In the genomic region with DNA sequence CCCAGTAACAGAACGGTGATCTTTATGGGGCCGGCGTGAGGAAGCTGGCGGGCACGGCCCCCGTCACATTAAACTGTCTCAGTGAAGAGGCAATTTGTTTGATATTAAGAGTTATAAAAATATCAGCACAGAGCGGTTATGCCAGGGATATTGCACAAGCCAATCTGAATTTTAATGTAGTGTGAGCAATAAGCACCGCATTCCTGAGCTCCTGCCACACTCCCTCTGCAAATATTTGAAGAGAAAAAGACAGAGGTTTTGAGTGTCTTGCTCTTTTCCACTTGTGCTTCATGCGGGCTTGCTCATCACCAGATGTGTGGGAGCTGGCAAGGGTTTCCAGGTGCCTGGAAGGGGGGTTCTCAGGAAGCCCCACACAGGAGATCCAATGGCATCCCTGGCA, we compare ENCODE assay signal across 9 cellular contexts. TPM values are rescaled to one million over a fixed set of nuclear protein-coding genes. Genes with fewer than 3 reads are reported as not detected.
DNase-seq lines count a peak whose midpoint lies in the region; ATAC-seq, FAIRE-seq and TF ChIP-seq lines count a peak whose summit lies in the region.
"Not testable (repeated sequence)": the region's sequence is repeated elsewhere in the genome, so short reads cannot be mapped to it uniquely, and the experiment has no call there.
"Had no signal": no experiment of that assay in that cellular context is flagged by ENCODE, and none has a peak within 500 bp of the region (broad histone marks: within the 10 kb centered on the region; RNA-seq: fewer than 3 reads in every experiment).

No MANE protein-coding gene starts in this region.

- H3K4me1 ChIP-seq in PC-3 (ENCODE audit: insufficient read depth, low read length) (peaks cover 59% of the 10 kb centered on the region), astrocyte (ENCODE audit: insufficient read depth, low read length) (peaks cover 30% of the 10 kb centered on the region), upper lobe of left lung (peaks cover 2 to 17% (median 13%) of the 10 kb centered on the region in 4 donors)
- not testable (repeated sequence) for H3K4me1 ChIP-seq in esophagus (ENCODE audit: control insufficient read depth in 2 of 2, insufficient read depth in 2 of 2, low read length in 1 of 2)

- CTCF ChIA-PET in PC-3 (lab: Charles Lee), result interaction anchor here (0.7 kb wide), 1 partner anchor 80 kb away, joined by 3 read pairs; no protein-coding TSS in a partner anchor

- H3K4me1 Mint-ChIP-seq in astrocyte (ENCODE audit: low read depth, unreplicated experiment) (peaks cover 37% of the 10 kb centered on the region), nephron progenitor cell (peaks cover 51% of the 10 kb centered on the region)

- H3K27ac ChIP-seq in PC-3 (ENCODE audit: low read length) (peak overlapping the region; percentile 98), astrocyte (ENCODE audit: low read depth, low read length) (peak overlapping the region; percentile 59), esophagus (ENCODE audit: low read depth in 2 of 2, low read length in 1 of 2) (peak overlapping the region; percentile 76 to 87), upper lobe of left lung (peak overlapping the region in 1 of 4 donors; percentile 4)

- not testable (repeated sequence) for H2AFZ ChIP-seq in PC-3 (ENCODE audit: low read length); astrocyte (ENCODE audit: low read depth, low read length)

- POLR2A ChIA-PET in PC-3 (lab: Charles Lee; ENCODE audit: unreplicated experiment), result interaction anchor here (0.7 kb wide), 1 partner anchor 73 kb away, joined by 3 read pairs; no protein-coding TSS in a partner anchor

- peak overlapping the region; percentile 53; the same call in 1 of the 2 replicates for H3K4me3 ChIP-seq in PC-3 (ENCODE audit: low read length)
- H3K4me3 ChIP-seq in astrocyte (ENCODE audit: insufficient read depth, low read depth, low read length); esophagus (ENCODE audit: low read depth in 1 of 2, low read length in 2 of 2); upper lobe of left lung: not testable (repeated sequence)

- H3K27ac Mint-ChIP-seq in astrocyte (ENCODE audit: unreplicated experiment), result peak overlapping the region; percentile 82
- H3K27ac Mint-ChIP-seq in nephron progenitor cell, result peak overlapping the region; percentile 69

- not testable (repeated sequence) for TF ChIP-seq POLR2A in upper lobe of left lung (IDR thresholded peaks at IDR 0.05)

- H3K36me3 Mint-ChIP-seq in astrocyte (ENCODE audit: low read depth, unreplicated experiment), result not testable (repeated sequence)
- H3K36me3 Mint-ChIP-seq in nephron progenitor cell (ENCODE audit: low read depth), result peaks cover 33% of the 10 kb centered on the region

- TF ChIP-seq EP300 in upper lobe of left lung (IDR thresholded peaks at IDR 0.05), result not testable (repeated sequence)

- peak overlapping the region; percentile 80 for H3K4me2 ChIP-seq in PC-3 (ENCODE audit: low read length)
- H3K4me2 ChIP-seq in astrocyte (ENCODE audit: low read length), result peak overlapping the region; percentile 20

- DNase-seq in AG08395 (ENCODE audit: low spot score) (peak; percentile 60), GM04503 (ENCODE audit: low read depth) (peak; percentile 65), PC-3 (peak; percentile 95), astrocyte (ENCODE audit: low read depth) (peak; percentile 66), glomerular visceral epithelial cell (ENCODE audit: extremely low spot score) (peak; percentile 29)
- not testable (repeated sequence) for DNase-seq in nephron progenitor cell, upper lobe of left lung

- intact Hi-C loops in PC-3 (cut with micrococcal nuclease), result loop anchor here (1.0 kb wide), 1 partner anchor 41 kb away; no protein-coding TSS in a partner anchor

- TF ChIP-seq CTCF in PC-3 (conservative IDR thresholded peaks at IDR 0.05; ENCODE audit: low read depth, low read length); astrocyte (IDR thresholded peaks at IDR 0.05; ENCODE audit: insufficient read depth, low read depth, low read length); nephron progenitor cell (IDR thresholded peaks at IDR 0.05); upper lobe of left lung (IDR thresholded peaks at IDR 0.05): not testable (repeated sequence)

- H3K4me3 Mint-ChIP-seq in astrocyte (ENCODE audit: unreplicated experiment); nephron progenitor cell: not testable (repeated sequence)

- ATAC-seq in PC-3 (peak; percentile 70), upper lobe of left lung (ENCODE audit: low FRiP score in 2 of 2) (peak; percentile 25 to 43)

- not testable (repeated sequence) for H3F3A ChIP-seq in PC-3 (ENCODE audit: low read length, unreplicated experiment)

- BruUV-seq in PC-3 (replicated peaks; lab: Mats Ljungman, UMichigan), result not testable (repeated sequence)

- H4K20me1 ChIP-seq in PC-3 (ENCODE audit: low read length); astrocyte (ENCODE audit: insufficient read depth, low read length): not testable (repeated sequence)

- H3K9me3 ChIP-seq in PC-3 (ENCODE audit: low read length); astrocyte (ENCODE audit: insufficient read depth, low read depth, low read length); esophagus (ENCODE audit: control insufficient read depth in 2 of 2, insufficient read depth in 1 of 2, low read depth in 1 of 2, low read length in 1 of 2); upper lobe of left lung: not testable (repeated sequence)

- WGBS in esophagus, 2 donors, result 48 to 59% methylated on average over 9 of the region's 9 CpGs
- 60 to 65% methylated on average over 9 of the region's 9 CpGs for WGBS in upper lobe of left lung, 2 donors

- not testable (repeated sequence) for FAIRE-seq in astrocyte (lab: Jason Lieb, UNC)

- not testable (repeated sequence) for H3K9me2 ChIP-seq in PC-3 (replicated peaks; ENCODE audit: low read length)

- not testable (repeated sequence) for H3K36me3 ChIP-seq in PC-3 (ENCODE audit: low read depth, low read length); astrocyte (ENCODE audit: insufficient read depth, low read length); esophagus (ENCODE audit: control insufficient read depth in 2 of 2, insufficient read depth in 2 of 2, low read length in 1 of 2); upper lobe of left lung

- H3K9me3 Mint-ChIP-seq in astrocyte (ENCODE audit: unreplicated experiment), result not testable (repeated sequence)
- H3K9me3 Mint-ChIP-seq in nephron progenitor cell, result peaks cover 29% of the 10 kb centered on the region

- not testable (repeated sequence) for H3K27me3 ChIP-seq in PC-3 (ENCODE audit: low read length); astrocyte (ENCODE audit: insufficient read depth, low read length); esophagus (ENCODE audit: control insufficient read depth in 1 of 2, insufficient read depth in 2 of 2, low read length in 2 of 2); upper lobe of left lung

- H3K9ac ChIP-seq in PC-3 (ENCODE audit: low read length), result peak overlapping the region; percentile 76
- not testable (repeated sequence) for H3K9ac ChIP-seq in astrocyte (ENCODE audit: low read length)

- H3K27me3 Mint-ChIP-seq in astrocyte (ENCODE audit: low read depth, unreplicated experiment); nephron progenitor cell (ENCODE audit: low read depth, poor library complexity): not testable (repeated sequence)

- peaks cover 39% of the 10 kb centered on the region for H3K79me2 ChIP-seq in PC-3 (ENCODE audit: low read length)
- not testable (repeated sequence) for H3K79me2 ChIP-seq in astrocyte (ENCODE audit: insufficient read depth, low read length)

RNA-seq across cellular contexts. Expression of gene PAX8, which starts 50.3 kb away (rescaled TPM):
- total RNA-seq in PC-3 (2014; rRNA removed), result 2.6 and 3.4 TPM in 2 replicates
- total RNA-seq in astrocyte, result 0.48 and 1.2 TPM in 2 replicates
- polyA plus RNA-seq in esophagus, result 1 to 10 TPM in 1 of 2 donors, under 1 TPM in 1; 0.28 to 4.0 TPM
- 1 to 10 TPM; 1.5 to 3.6 (median 2.0) TPM for total RNA-seq in upper lobe of left lung
- total RNA-seq: occipital lobe had no signal
